Comparison of ENCODE assay signal across 1 cellular context in genomic region chr16:85321856-85322271, GRCh38.
TF ChIP-seq lines count a peak whose summit lies in the region.

No MANE protein-coding gene starts in this region.

TF ChIP-seq in HepG2, 621 proteins besides CTCF, POLR2A, EP300 and RAD21 (continued from another document and continues in another):
- TF ChIP-seq ZBED4 (CRISPR knock-in tag; IDR thresholded peaks at IDR 0.05; ENCODE audit: borderline replicate concordance) (0 out of 2 replicates have a peak, but pooled peaks have one; percentile 27), CREB1 (IDR thresholded peaks at IDR 0.05) (no peak), CREB1 (CRISPR knock-in tag; IDR thresholded peaks at IDR 0.05) (no peak), IKZF5 (CRISPR knock-in tag; IDR thresholded peaks at IDR 0.05) (no peak), BHLHE40 (IDR thresholded peaks at IDR 0.05; ENCODE audit: low read length) (no peak), ZNF362 (CRISPR knock-in tag; IDR thresholded peaks at IDR 0.05; ENCODE audit: borderline replicate concordance) (peak; percentile 27; the same call in 1 of the 2 replicates), ZNF713 (CRISPR knock-in tag; IDR thresholded peaks at IDR 0.05) (no peak), MIER3 (CRISPR knock-in tag; IDR thresholded peaks at IDR 0.05; ENCODE audit: borderline replicate concordance) (no peak), WIZ (CRISPR knock-in tag; IDR thresholded peaks at IDR 0.05) (no peak), ZNF18 (CRISPR knock-in tag; IDR thresholded peaks at IDR 0.05; ENCODE audit: insufficient replicate concordance) (no peak), ZKSCAN1 (IDR thresholded peaks at IDR 0.05; ENCODE audit: low read length) (no peak), ZNF646 (CRISPR knock-in tag; IDR thresholded peaks at IDR 0.05) (no peak), SRSF1 (optimal IDR thresholded peaks at IDR 0.05; ENCODE audit: low read depth, low read length) (no peak), MZF1 (CRISPR knock-in tag; IDR thresholded peaks at IDR 0.05; ENCODE audit: borderline replicate concordance) (no peak), ZNF574 (CRISPR knock-in tag; IDR thresholded peaks at IDR 0.05) (0 out of 2 replicates have a peak, but pooled peaks have one; percentile 15), TEAD3 (CRISPR knock-in tag; optimal IDR thresholded peaks at IDR 0.05; ENCODE audit: borderline replicate concordance) (peak; percentile 44), ZBTB1 (CRISPR knock-in tag; IDR thresholded peaks at IDR 0.05; ENCODE audit: borderline replicate concordance) (no peak), ZNF3 (CRISPR knock-in tag; IDR thresholded peaks at IDR 0.05) (no peak), ZNF230 (CRISPR knock-in tag; IDR thresholded peaks at IDR 0.05) (no peak), ZNF225 (CRISPR knock-in tag; IDR thresholded peaks at IDR 0.05) (0 out of 2 replicates have a peak, but pooled peaks have one; percentile 45), ZBTB7A (CRISPR knock-in tag; IDR thresholded peaks at IDR 0.05) (no peak), SALL1 (CRISPR knock-in tag; IDR thresholded peaks at IDR 0.05) (peak; percentile 42; the same call in 1 of the 2 replicates), SPEN (CRISPR knock-in tag; IDR thresholded peaks at IDR 0.05; ENCODE audit: low read depth) (no peak), RARG (CRISPR knock-in tag; IDR thresholded peaks at IDR 0.05; ENCODE audit: low read depth) (no peak), ZBTB38 (CRISPR knock-in tag; IDR thresholded peaks at IDR 0.05) (peak; percentile 52; the same call in 1 of the 2 replicates), TRIM22 (IDR thresholded peaks at IDR 0.05) (no peak), ZNF275 (CRISPR knock-in tag; IDR thresholded peaks at IDR 0.05; ENCODE audit: borderline replicate concordance) (no peak), BORCS8-MEF2B (CRISPR knock-in tag; IDR thresholded peaks at IDR 0.05) (no peak), E2F1 (CRISPR knock-in tag; IDR thresholded peaks at IDR 0.05) (no peak), ZNF367 (CRISPR knock-in tag; IDR thresholded peaks at IDR 0.05; ENCODE audit: borderline replicate concordance) (no peak), XRCC5 (optimal IDR thresholded peaks at IDR 0.05; ENCODE audit: low read length) (no peak), FOXP4 (CRISPR knock-in tag; IDR thresholded peaks at IDR 0.05) (no peak), ZNF792 (CRISPR knock-in tag; IDR thresholded peaks at IDR 0.05) (no peak)
